In genomic region chr4:157221895-157222763, GRCh38 we compare ENCODE assay signal across 8 cellular contexts. TPM values are rescaled to one million over a fixed set of nuclear protein-coding genes. Genes with fewer than 3 reads are reported as not detected.
DNase-seq lines count a peak whose midpoint lies in the region; ATAC-seq and TF ChIP-seq lines count a peak whose summit lies in the region.

No MANE protein-coding gene starts in this region.

- H3K79me2 ChIP-seq in mesendoderm (ENCODE audit: control insufficient read depth, insufficient read depth, low read length) (no peaks in the 10 kb centered on the region), OCI-LY7 (ENCODE audit: insufficient read depth, low read depth, low read length) (no peaks in the 10 kb centered on the region)

- in situ Hi-C loops in transverse colon (cut with MboI; ENCODE audit: low pct_ligation_motif_present in 1 of 4, low pct_unique_long_range_greater_than_20kb in 1 of 4, low sequenced_read_pairs in 3 of 4) = loop anchor here in 2 of 4 donors (25.0 kb wide), 2 partner anchors 740 to 765 kb away; no protein-coding TSS in a partner anchor

- BruUV-seq in A673 (replicated peaks; lab: Mats Ljungman, UMichigan) = no TSS peak
- no TSS peak for BruUV-seq in OCI-LY7 (replicated peaks; lab: Mats Ljungman, UMichigan)

- no peaks in the 10 kb centered on the region for H3K9me2 ChIP-seq in OCI-LY7 (ENCODE audit: insufficient read depth, low read length)

- POLR2A ChIA-PET in A673 (lab: Charles Lee; ENCODE audit: low non-redundant PET) = no interaction called here
- POLR2A ChIA-PET in OCI-LY7 (lab: Charles Lee) = no interaction called here

- H3K4me2 ChIP-seq in mesendoderm (ENCODE audit: low read length) = peak overlapping the region; percentile 53
- H3K4me2 ChIP-seq in OCI-LY7 (ENCODE audit: low read length) = no peak overlapping the region

- H3K9ac ChIP-seq in mesendoderm (ENCODE audit: low read length) = peak overlapping the region; percentile 64

- no peak overlapping the region for H2AFZ ChIP-seq in OCI-LY7 (ENCODE audit: low read length)

- peak; percentile 34 for DNase-seq in A673 (ENCODE audit: low spot score)
- DNase-seq in NCI-H1105 treated with DMSO at 0.1 percent for 48 hours (lab: John Stamatoyannopoulos, UW) = peak; percentile 44
- peak; percentile 51 for DNase-seq in cerebellar cortex (ENCODE audit: low spot score)
- peak; percentile 78 for DNase-seq in mesendoderm
- DNase-seq in natural killer cell = no peak
- DNase-seq in transverse colon = no peak
- no peak for DNase-seq in OCI-LY7 (ENCODE audit: low spot score)
- no peak for DNase-seq in stimulated activated CD4-positive, alpha-beta T cell treated with anti-CD3 and anti-CD28 coated beads, Interleukin-15, amount 100 ng/mL, for 24 hours

- ATAC-seq in natural killer cell = no peak

- H3K27ac Mint-ChIP-seq in natural killer cell = no peak overlapping the region

- H3K27ac ChIP-seq in A673 (ENCODE audit: low read depth, low read length, poor library complexity, severe bottlenecking) (peak overlapping the region; percentile 13), mesendoderm (ENCODE audit: low read depth, low read length) (no peak overlapping the region), transverse colon (no peak overlapping the region), OCI-LY7 (ENCODE audit: low read depth, low read length, poor library complexity, severe bottlenecking) (no peak overlapping the region)

- H3K9me3 ChIP-seq in A673 (ENCODE audit: low read depth, low read length, poor library complexity, severe bottlenecking) = no peaks in the 10 kb centered on the region
- H3K9me3 ChIP-seq in transverse colon = no peaks in the 10 kb centered on the region
- no peaks in the 10 kb centered on the region for H3K9me3 ChIP-seq in OCI-LY7 (ENCODE audit: low read length)

- peak overlapping the region; percentile 40 for H3K18ac ChIP-seq in mesendoderm (ENCODE audit: low read length)

- TF ChIP-seq CTCF in A673 (conservative IDR thresholded peaks at IDR 0.05; ENCODE audit: low read depth, low read length) (0 out of 2 replicates have a peak, but pooled peaks have one; percentile 15), natural killer cell (IDR thresholded peaks at IDR 0.05) (no peak), transverse colon (IDR thresholded peaks at IDR 0.05) (no peak), OCI-LY7 (conservative IDR thresholded peaks at IDR 0.05; ENCODE audit: low read length) (no peak)

- no peak for TF ChIP-seq EP300 in transverse colon (IDR thresholded peaks at IDR 0.05; ENCODE audit: low read depth)

- peak overlapping the region; percentile 65 for H3K56ac ChIP-seq in mesendoderm (ENCODE audit: low read length)

- no CpG with 5 or more reads among the region's 58 CpGs for WGBS in mesendoderm (ENCODE audit: extremely low coverage, insufficient coverage, low lambda C conversion rate)
- 24% methylated on average over 55 of the region's 58 CpGs; no CpG with 5 or more reads in 1 of the 2 donors for WGBS in transverse colon (ENCODE audit: low coverage in 1 of 2), 2 donors

- no peak for TF ChIP-seq POLR2A in transverse colon (IDR thresholded peaks at IDR 0.05)

- no peaks in the 10 kb centered on the region for H3K36me3 ChIP-seq in A673 (ENCODE audit: insufficient read depth, low read length, poor library complexity, severe bottlenecking)
- H3K36me3 ChIP-seq in mesendoderm (ENCODE audit: control insufficient read depth, insufficient read depth, low read length) = no peaks in the 10 kb centered on the region
- H3K36me3 ChIP-seq in transverse colon = no peaks in the 10 kb centered on the region
- no peaks in the 10 kb centered on the region for H3K36me3 ChIP-seq in OCI-LY7 (ENCODE audit: insufficient read depth, low read length)

- no peak overlapping the region for H3K23ac ChIP-seq in mesendoderm (ENCODE audit: low read length)

- H2BK120ac ChIP-seq in mesendoderm (ENCODE audit: low read depth, low read length) = no peak overlapping the region

- no peak overlapping the region for H2BK15ac ChIP-seq in mesendoderm (replicated peaks; ENCODE audit: low read depth)

- H3K4me1 ChIP-seq in A673 (ENCODE audit: insufficient read depth, low read length, poor library complexity, severe bottlenecking) = peaks cover 6% of the 10 kb centered on the region
- no peaks in the 10 kb centered on the region for H3K4me1 ChIP-seq in mesendoderm (ENCODE audit: control insufficient read depth, low read depth, low read length)
- peaks cover 0 to 7% (median 0%) of the 10 kb centered on the region in 4 donors for H3K4me1 ChIP-seq in transverse colon
- H3K4me1 ChIP-seq in OCI-LY7 (ENCODE audit: insufficient read depth, low read length, poor library complexity, severe bottlenecking) = no peaks in the 10 kb centered on the region

- H3K27me3 ChIP-seq in A673 (replicated peaks; ENCODE audit: insufficient read depth, low read depth, low read length, poor library complexity) (peaks cover 23% of the 10 kb centered on the region), mesendoderm (ENCODE audit: insufficient read depth, low read length, poor library complexity) (peaks cover 18% of the 10 kb centered on the region), transverse colon (peaks cover 64% of the 10 kb centered on the region)

- no peak overlapping the region for H2BK5ac ChIP-seq in mesendoderm (ENCODE audit: low read length)

- no peak overlapping the region for H4K8ac ChIP-seq in mesendoderm (ENCODE audit: low read depth, low read length)

- H3K4me3 ChIP-seq in A673 (ENCODE audit: low read depth, low read length, poor library complexity, severe bottlenecking) (peak overlapping the region; percentile 59), mesendoderm (ENCODE audit: low read length) (peak overlapping the region; percentile 65), transverse colon (peak overlapping the region in 1 of 4 donors; percentile 23), OCI-LY7 (ENCODE audit: low read depth, low read length, poor library complexity, severe bottlenecking) (no peak overlapping the region)

- no peak overlapping the region for H3K4me3 Mint-ChIP-seq in natural killer cell

- H4K20me1 ChIP-seq in OCI-LY7 (ENCODE audit: insufficient read depth, low read length) = no peaks in the 10 kb centered on the region

- H3K27me3 Mint-ChIP-seq in natural killer cell (ENCODE audit: low read depth in 2 of 2) = peaks cover 7 to 23% of the 10 kb centered on the region in 2 donors

- no peaks in the 10 kb centered on the region for H3K4me1 Mint-ChIP-seq in natural killer cell

- H2AK5ac ChIP-seq in mesendoderm (ENCODE audit: low read length) = no peak overlapping the region

- peaks cover 8% of the 10 kb centered on the region for H3K36me3 Mint-ChIP-seq in natural killer cell

- no peak overlapping the region for H4K5ac ChIP-seq in mesendoderm (ENCODE audit: low read length)

- H3K9me3 Mint-ChIP-seq in natural killer cell = peaks cover 7 to 9% of the 10 kb centered on the region in 2 donors

- H3K4ac ChIP-seq in mesendoderm (ENCODE audit: low read depth, low read length) = peak overlapping the region; percentile 65

- intact Hi-C loops in A673 (cut with micrococcal nuclease; ENCODE audit: unreplicated experiment) = loop anchor here (2.0 to 10.0 kb wide), 4 partner anchors 55 to 757 kb away; no protein-coding TSS in a partner anchor
- intact Hi-C loops in natural killer cell (cut with micrococcal nuclease) = no loop called here
- intact Hi-C loops in transverse colon (cut with DNase I; ENCODE audit: low total_unique reads) = no loop called here
- intact Hi-C loops in OCI-LY7 (cut with micrococcal nuclease; ENCODE audit: unreplicated experiment) = no loop called here

- CTCF ChIA-PET in A673 (lab: Charles Lee) = interaction anchor here (0.6 kb wide), 1 partner anchor 359 kb away, joined by 4 read pairs; no protein-coding TSS in a partner anchor
- CTCF ChIA-PET in OCI-LY7 (lab: Charles Lee; ENCODE audit: unreplicated experiment) = no interaction called here

- no peaks in the 10 kb centered on the region for H3K79me1 ChIP-seq in mesendoderm (ENCODE audit: low read length)

RNA-seq across cellular contexts. Expression of gene GRIA2, which starts 1.6 kb away (rescaled TPM):
- total RNA-seq in A673 (2021) (0.32 and 0.42 TPM in 2 replicates), natural killer cell (not detected), transverse colon (10 to 100 TPM in 1 of 4 donors, under 1 TPM in 1, not detected in 2; 0.14 to 10.1 TPM), OCI-LY7 (2022) (not detected in 2 replicates)
- not detected for polyA plus RNA-seq in mesendoderm (2013, experiment 1 of 2)
- 0.01 TPM for polyA plus RNA-seq in mesendoderm (2013, experiment 2 of 2)
- total RNA-seq in OCI-LY7 (2014; rRNA removed; shearing (Covaris generic)) = not detected in 2 replicates

Comparison
In these comparisons a context has a peak if more than half of its experiments do, and no peak if none do; other contexts are left out.
1. DNase-seq: peak in A673 (single experiment), NCI-H1105 treated with DMSO at 0.1 percent for 48 hours (single experiment), cerebellar cortex (single experiment) and mesendoderm (single experiment); none in natural killer cell (single experiment), transverse colon (single experiment), OCI-LY7 (single experiment) and stimulated activated CD4-positive, alpha-beta T cell treated with anti-CD3 and anti-CD28 coated beads, Interleukin-15, amount 100 ng/mL, for 24 hours (single experiment).